19 cellular contexts compared by ENCODE assay signal in the genomic region with DNA sequence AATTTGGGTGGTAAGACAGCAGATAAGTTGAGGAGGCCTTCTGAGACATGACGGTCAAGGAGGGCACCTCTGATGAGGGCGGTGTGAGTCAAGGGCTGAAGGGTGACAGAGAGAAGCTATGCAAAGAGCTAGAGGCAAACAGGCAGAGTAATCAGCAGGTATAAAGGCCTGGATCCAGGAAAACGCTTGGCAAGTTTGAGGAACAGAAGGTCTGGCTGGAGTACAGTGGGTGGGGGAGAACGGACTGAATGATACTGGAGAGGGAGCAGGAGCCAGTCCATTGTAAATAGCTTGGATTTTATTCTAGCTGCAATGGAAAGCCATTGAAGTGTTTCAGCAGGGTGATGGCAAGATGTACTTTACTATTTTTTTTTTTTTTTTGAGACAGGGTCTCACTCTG. TPM values are rescaled to one million over a fixed set of nuclear protein-coding genes. Genes with fewer than 3 reads are reported as not detected.
DNase-seq lines count a peak whose midpoint lies in the region; ATAC-seq and TF ChIP-seq lines count a peak whose summit lies in the region.
"Had no signal": no experiment of that assay in that cellular context is flagged by ENCODE, and none has a peak within 500 bp of the region (broad histone marks: within the 10 kb centered on the region; RNA-seq: fewer than 3 reads in every experiment).

No MANE protein-coding gene starts in this region.

- no peaks in the 10 kb centered on the region for H3K9me3 Mint-ChIP-seq in GM23338
- H3K9me3 Mint-ChIP-seq in activated naive CD8-positive, alpha-beta T cell treated with anti-CD3 and anti-CD28 coated beads, Interleukin-2, amount 50 U/mL, for 24 hours = no peaks in the 10 kb centered on the region
- H3K9me3 Mint-ChIP-seq: CD4-positive, CD25-positive, alpha-beta regulatory T cell had no signal

- no peaks in the 10 kb centered on the region for H4K20me1 ChIP-seq in GM23338 (replicated peaks; ENCODE audit: insufficient read depth)

- H3K4me3 Mint-ChIP-seq in GM23338 = no peak overlapping the region
- H3K4me3 Mint-ChIP-seq in activated naive CD8-positive, alpha-beta T cell treated with anti-CD3 and anti-CD28 coated beads, Interleukin-2, amount 50 U/mL, for 24 hours = no peak overlapping the region
- H3K4me3 Mint-ChIP-seq: CD4-positive, CD25-positive, alpha-beta regulatory T cell; IgD-negative memory B cell had no signal

- H3K9me2 ChIP-seq in GM23338 (ENCODE audit: insufficient read depth) = no peaks in the 10 kb centered on the region; the same call in 1 of the 2 replicates

- peaks cover 3% of the 10 kb centered on the region; the same call in 1 of the 3 replicates for H3K36me3 Mint-ChIP-seq in GM23338 (ENCODE audit: low read depth)
- H3K36me3 Mint-ChIP-seq in activated naive CD8-positive, alpha-beta T cell treated with anti-CD3 and anti-CD28 coated beads, Interleukin-2, amount 50 U/mL, for 24 hours (ENCODE audit: low read depth) = no peaks in the 10 kb centered on the region
- H3K36me3 Mint-ChIP-seq: CD4-positive, CD25-positive, alpha-beta regulatory T cell had no signal

- H3K27me3 Mint-ChIP-seq in GM23338 (ENCODE audit: insufficient read depth, low read depth, poor library complexity) = peaks cover 1% of the 10 kb centered on the region
- no peaks in the 10 kb centered on the region for H3K27me3 Mint-ChIP-seq in activated naive CD8-positive, alpha-beta T cell treated with anti-CD3 and anti-CD28 coated beads, Interleukin-2, amount 50 U/mL, for 24 hours
- H3K27me3 Mint-ChIP-seq: IgD-negative memory B cell had no signal

- no peak overlapping the region for H2AFZ ChIP-seq in GM23338

- no peak for ATAC-seq in GM23338
- peak; percentile 74 for ATAC-seq in left lobe of liver
- no peak for ATAC-seq in mucosa of descending colon
- ATAC-seq in activated naive CD8-positive, alpha-beta T cell treated with anti-CD3 and anti-CD28 coated beads, Interleukin-2, amount 50 U/mL, for 24 hours = no peak
- ATAC-seq: Panc1 had no signal

- H3K36me3 ChIP-seq in GM23338 (ENCODE audit: insufficient read depth) = no peaks in the 10 kb centered on the region
- H3K36me3 ChIP-seq in mucosa of descending colon (ENCODE audit: low read depth) = no peaks in the 10 kb centered on the region
- H3K36me3 ChIP-seq: SJCRH30 had no signal

- no peak for TF ChIP-seq CTCF in GM23338 (conservative IDR thresholded peaks at IDR 0.05; ENCODE audit: low read depth in 2 of 2)
- no peak for TF ChIP-seq CTCF in mucosa of descending colon (IDR thresholded peaks at IDR 0.05)

- intact Hi-C loops in mucosa of descending colon (cut with DNase I, micrococcal nuclease) = loop anchor here in 1 of 2 donors (10.0 kb wide), 1 partner anchor 162 kb away; no protein-coding TSS in a partner anchor

- peaks cover 16% of the 10 kb centered on the region for H3K4me1 Mint-ChIP-seq in GM23338
- H3K4me1 Mint-ChIP-seq in activated naive CD8-positive, alpha-beta T cell treated with anti-CD3 and anti-CD28 coated beads, Interleukin-2, amount 50 U/mL, for 24 hours = no peaks in the 10 kb centered on the region
- H3K4me1 Mint-ChIP-seq: IgD-negative memory B cell had no signal

- in situ Hi-C loops in G401 (cut with HindIII; ENCODE audit: low sequenced_read_pairs) = no loop called here

- H3K27me3 ChIP-seq in GM23338 (ENCODE audit: insufficient read depth) = no peaks in the 10 kb centered on the region
- H3K27me3 ChIP-seq: SJCRH30 had no signal

- H3K4me1 ChIP-seq in GM23338 (ENCODE audit: insufficient read depth) = peaks cover 13% of the 10 kb centered on the region; the same call in 1 of the 2 replicates
- H3K4me1 ChIP-seq in mucosa of descending colon (ENCODE audit: low read depth) = no peaks in the 10 kb centered on the region
- H3K4me1 ChIP-seq: SJCRH30 had no signal

- no peaks in the 10 kb centered on the region for H3F3A ChIP-seq in GM23338 (replicated peaks; ENCODE audit: low read depth)

- H3K27ac Mint-ChIP-seq in GM23338 = peak overlapping the region; percentile 62
- no peak overlapping the region for H3K27ac Mint-ChIP-seq in activated naive CD8-positive, alpha-beta T cell treated with anti-CD3 and anti-CD28 coated beads, Interleukin-2, amount 50 U/mL, for 24 hours
- H3K27ac Mint-ChIP-seq: CD4-positive, CD25-positive, alpha-beta regulatory T cell; IgD-negative memory B cell had no signal

- H3K4me2 ChIP-seq in GM23338 = no peak overlapping the region

- peak; percentile 98 for DNase-seq in G401 (ENCODE audit: low spot score)
- DNase-seq in GM23338 (ENCODE audit: low spot score) = no peak
- DNase-seq in cerebellar cortex (ENCODE audit: low spot score) = peak; percentile 98
- DNase-seq in left lobe of liver (ENCODE audit: low spot score) = peak; percentile 66
- no peak for DNase-seq in stimulated activated naive CD4-positive, alpha-beta T cell treated with Interleukin-2 at 50 U/mL for 16 hours (lab: John Stamatoyannopoulos, UW)
- DNase-seq in mucosa of descending colon = no peak
- no peak for DNase-seq in activated naive CD8-positive, alpha-beta T cell treated with anti-CD3 and anti-CD28 coated beads, Interleukin-2, amount 50 U/mL, for 24 hours
- DNase-seq: CD4-positive, CD25-positive, alpha-beta regulatory T cell; DND-41; HCEC 1CT; NCI-H1105; NCI-H146; NCI-H2029; NCI-H345; NCI-H524 treated with DMSO at 0.1 percent for 48 hours; NCI-H82; SJCRH30 had no signal

- no peaks in the 10 kb centered on the region for H3K9me3 ChIP-seq in mucosa of descending colon
- H3K9me3 ChIP-seq: SJCRH30 had no signal

- H3K79me2 ChIP-seq in GM23338 (replicated peaks; ENCODE audit: insufficient read depth) = no peaks in the 10 kb centered on the region

- H3K4me3 ChIP-seq in GM23338 (no peak overlapping the region), mucosa of descending colon (no peak overlapping the region)
- H3K4me3 ChIP-seq: SJCRH30 had no signal

- H3K27ac ChIP-seq in GM23338 (ENCODE audit: low read depth) = no peak overlapping the region
- H3K27ac ChIP-seq: SJCRH30 had no signal

TF ChIP-seq in GM23338, 12 proteins besides CTCF, POLR2A, EP300 and RAD21:
- no peak for TF ChIP-seq NANOG (IDR thresholded peaks at IDR 0.05; ENCODE audit: borderline replicate concordance)

RNA-seq across cellular contexts. Expression of a gene that starts 39.3 kb away (rescaled TPM):
- 4.1 and 4.9 TPM in 2 replicates for total RNA-seq in G401 (2014; rRNA removed; shearing (Covaris generic))
- 17.5 and 19.1 TPM in 2 replicates for total RNA-seq in GM23338 (2014; rRNA removed; shearing (Covaris generic))
- 9.9 TPM in 2 replicates for polyA plus RNA-seq in GM23338 (2016; fragmentation: Nextera tagmentation; extraction: Ambion mirVana)
- total RNA-seq in left lobe of liver (12.4 TPM), mucosa of descending colon (10 to 100 TPM in 1 of 3 donors, 1 to 10 TPM in 2; 4.5 to 10.0 (median 5.4) TPM)

Comparison
In these comparisons a context has a peak if more than half of its experiments do, and no peak if none do; other contexts are left out.
1. DNase-seq: peak in G401 (single experiment), cerebellar cortex (single experiment) and left lobe of liver (single experiment); none in GM23338 (single experiment), stimulated activated naive CD4-positive, alpha-beta T cell treated with Interleukin-2 at 50 U/mL for 16 hours (single experiment), mucosa of descending colon (0 of 3) and activated naive CD8-positive, alpha-beta T cell treated with anti-CD3 and anti-CD28 coated beads, Interleukin-2, amount 50 U/mL, for 24 hours (single experiment).